1 cellular context compared by ENCODE assay signal in genomic region chr9:36765468-36766341, GRCh38.
TF ChIP-seq lines count a peak whose summit lies in the region.

No MANE protein-coding gene starts in this region.

TF ChIP-seq in GM12878, 131 proteins besides CTCF, POLR2A, EP300 and RAD21 (continued from another document and continues in another):
- no peak for TF ChIP-seq HSF1 (IDR thresholded peaks at IDR 0.05; ENCODE audit: low read depth, low read length)
- TF ChIP-seq CBFB (IDR thresholded peaks at IDR 0.05; ENCODE audit: low read depth), result peak; percentile 67; the same call in 1 of the 2 replicates
- peak in 1 of 2 experiments; percentile 71; a peak in 3 of 4 replicates for TF ChIP-seq BHLHE40 (IDR thresholded peaks at IDR 0.05; ENCODE audit: borderline replicate concordance in 1 of 2, low read depth in 2 of 2, low read length in 1 of 2)
- no peak for TF ChIP-seq ZNF24 (IDR thresholded peaks at IDR 0.05)
- TF ChIP-seq SRF (IDR thresholded peaks at IDR 0.05; ENCODE audit: low read depth in 2 of 2, low read length in 2 of 2), result no peak
- no peak for TF ChIP-seq WRNIP1 (IDR thresholded peaks at IDR 0.05; ENCODE audit: borderline replicate concordance, low read depth, low read length)
- no peak for TF ChIP-seq ZBTB4 (CRISPR knock-in tag; IDR thresholded peaks at IDR 0.05)
- peak; percentile 55; the same call in 1 of the 2 replicates for TF ChIP-seq GABPA (IDR thresholded peaks at IDR 0.05; ENCODE audit: low read depth)
- TF ChIP-seq, protein P1, sequence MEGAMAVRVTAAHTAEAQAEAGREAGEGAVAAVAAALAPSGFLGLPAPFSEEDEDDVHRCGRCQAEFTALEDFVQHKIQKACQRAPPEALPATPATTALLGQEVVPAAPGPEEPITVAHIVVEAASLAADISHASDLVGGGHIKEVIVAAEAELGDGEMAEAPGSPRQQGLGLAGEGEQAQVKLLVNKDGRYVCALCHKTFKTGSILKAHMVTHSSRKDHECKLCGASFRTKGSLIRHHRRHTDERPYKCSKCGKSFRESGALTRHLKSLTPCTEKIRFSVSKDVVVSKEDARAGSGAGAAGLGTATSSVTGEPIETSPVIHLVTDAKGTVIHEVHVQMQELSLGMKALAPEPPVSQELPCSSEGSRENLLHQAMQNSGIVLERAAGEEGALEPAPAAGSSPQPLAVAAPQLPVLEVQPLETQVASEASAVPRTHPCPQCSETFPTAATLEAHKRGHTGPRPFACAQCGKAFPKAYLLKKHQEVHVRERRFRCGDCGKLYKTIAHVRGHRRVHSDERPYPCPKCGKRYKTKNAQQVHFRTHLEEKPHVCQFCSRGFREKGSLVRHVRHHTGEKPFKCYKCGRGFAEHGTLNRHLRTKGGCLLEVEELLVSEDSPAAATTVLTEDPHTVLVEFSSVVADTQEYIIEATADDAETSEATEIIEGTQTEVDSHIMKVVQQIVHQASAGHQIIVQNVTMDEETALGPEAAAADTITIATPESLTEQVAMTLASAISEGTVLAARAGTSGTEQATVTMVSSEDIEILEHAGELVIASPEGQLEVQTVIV (IDR thresholded peaks at IDR 0.05; ENCODE audit: borderline replicate concordance, partially characterized antibody), result no peak
- TF ChIP-seq, protein P2, sequence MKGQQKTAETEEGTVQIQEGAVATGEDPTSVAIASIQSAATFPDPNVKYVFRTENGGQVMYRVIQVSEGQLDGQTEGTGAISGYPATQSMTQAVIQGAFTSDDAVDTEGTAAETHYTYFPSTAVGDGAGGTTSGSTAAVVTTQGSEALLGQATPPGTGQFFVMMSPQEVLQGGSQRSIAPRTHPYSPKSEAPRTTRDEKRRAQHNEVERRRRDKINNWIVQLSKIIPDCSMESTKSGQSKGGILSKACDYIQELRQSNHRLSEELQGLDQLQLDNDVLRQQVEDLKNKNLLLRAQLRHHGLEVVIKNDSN (IDR thresholded peaks at IDR 0.05; ENCODE audit: borderline replicate concordance, extremely low read length, insufficient read depth, low read depth, low read length), result no peak
- no peak for TF ChIP-seq NBN (IDR thresholded peaks at IDR 0.05)
- no peak for TF ChIP-seq NRF1 (conservative IDR thresholded peaks at IDR 0.05; ENCODE audit: low read depth, low read length)
- TF ChIP-seq POLR2AphosphoS5 (IDR thresholded peaks at IDR 0.05; ENCODE audit: low read length), result peak; percentile 56; the same call in 1 of the 2 replicates
- TF ChIP-seq TARDBP (IDR thresholded peaks at IDR 0.05; ENCODE audit: borderline replicate concordance), result no peak; the same call in 1 of the 2 replicates
- TF ChIP-seq ZNF622 (IDR thresholded peaks at IDR 0.05), result no peak
- TF ChIP-seq MYB (IDR thresholded peaks at IDR 0.05; ENCODE audit: borderline replicate concordance, low read depth, low read length), result no peak
- TF ChIP-seq SIN3A (IDR thresholded peaks at IDR 0.05; ENCODE audit: low read depth, low read length), result peak; percentile 48; the same call in 1 of the 2 replicates
- no peak for TF ChIP-seq GATAD2B (conservative IDR thresholded peaks at IDR 0.05; ENCODE audit: low read depth)
- TF ChIP-seq PKNOX1 (IDR thresholded peaks at IDR 0.05), result no peak
- TF ChIP-seq STAT1 (conservative IDR thresholded peaks at IDR 0.05), result no peak
- TF ChIP-seq RELA (IDR thresholded peaks at IDR 0.05; ENCODE audit: borderline replicate concordance, partially characterized antibody), result peak; percentile 47
- TF ChIP-seq, protein P3, sequence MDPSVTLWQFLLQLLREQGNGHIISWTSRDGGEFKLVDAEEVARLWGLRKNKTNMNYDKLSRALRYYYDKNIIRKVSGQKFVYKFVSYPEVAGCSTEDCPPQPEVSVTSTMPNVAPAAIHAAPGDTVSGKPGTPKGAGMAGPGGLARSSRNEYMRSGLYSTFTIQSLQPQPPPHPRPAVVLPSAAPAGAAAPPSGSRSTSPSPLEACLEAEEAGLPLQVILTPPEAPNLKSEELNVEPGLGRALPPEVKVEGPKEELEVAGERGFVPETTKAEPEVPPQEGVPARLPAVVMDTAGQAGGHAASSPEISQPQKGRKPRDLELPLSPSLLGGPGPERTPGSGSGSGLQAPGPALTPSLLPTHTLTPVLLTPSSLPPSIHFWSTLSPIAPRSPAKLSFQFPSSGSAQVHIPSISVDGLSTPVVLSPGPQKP (IDR thresholded peaks at IDR 0.05; ENCODE audit: low read depth, low read length), result no peak
- TF ChIP-seq SPI1 (IDR thresholded peaks at IDR 0.05; ENCODE audit: borderline replicate concordance, insufficient read depth, low read depth, low read length), result peak; percentile 73
- no peak for TF ChIP-seq IRF4 (IDR thresholded peaks at IDR 0.05; ENCODE audit: low read depth, low read length)
- TF ChIP-seq ZNF687 (IDR thresholded peaks at IDR 0.05), result peak; percentile 75
- TF ChIP-seq, protein P4, sequence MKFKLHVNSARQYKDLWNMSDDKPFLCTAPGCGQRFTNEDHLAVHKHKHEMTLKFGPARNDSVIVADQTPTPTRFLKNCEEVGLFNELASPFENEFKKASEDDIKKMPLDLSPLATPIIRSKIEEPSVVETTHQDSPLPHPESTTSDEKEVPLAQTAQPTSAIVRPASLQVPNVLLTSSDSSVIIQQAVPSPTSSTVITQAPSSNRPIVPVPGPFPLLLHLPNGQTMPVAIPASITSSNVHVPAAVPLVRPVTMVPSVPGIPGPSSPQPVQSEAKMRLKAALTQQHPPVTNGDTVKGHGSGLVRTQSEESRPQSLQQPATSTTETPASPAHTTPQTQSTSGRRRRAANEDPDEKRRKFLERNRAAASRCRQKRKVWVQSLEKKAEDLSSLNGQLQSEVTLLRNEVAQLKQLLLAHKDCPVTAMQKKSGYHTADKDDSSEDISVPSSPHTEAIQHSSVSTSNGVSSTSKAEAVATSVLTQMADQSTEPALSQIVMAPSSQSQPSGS (IDR thresholded peaks at IDR 0.05; ENCODE audit: low read length), result no peak
- TF ChIP-seq TCF7 (IDR thresholded peaks at IDR 0.05; ENCODE audit: borderline replicate concordance), result no peak
- TF ChIP-seq SREBF2 (IDR thresholded peaks at IDR 0.05; ENCODE audit: low read length), result no peak
- no peak for TF ChIP-seq ZNF207 (IDR thresholded peaks at IDR 0.05; ENCODE audit: borderline replicate concordance)
- TF ChIP-seq ATF7 (IDR thresholded peaks at IDR 0.05; ENCODE audit: low read depth), result no peak
- TF ChIP-seq EGR1 (IDR thresholded peaks at IDR 0.05; ENCODE audit: borderline replicate concordance in 1 of 2, low read depth in 2 of 2, low read length in 2 of 2), result peak in 1 of 2 experiments; percentile 69; a peak in 1 of 3 replicates
- no peak; the same call in none of the 2 replicates for TF ChIP-seq IKZF1 (conservative IDR thresholded peaks at IDR 0.05)
- no peak for TF ChIP-seq SMAD5 (IDR thresholded peaks at IDR 0.05; ENCODE audit: low read depth)
- peak; percentile 32; the same call in 1 of the 2 replicates for TF ChIP-seq RB1 (IDR thresholded peaks at IDR 0.05; ENCODE audit: borderline replicate concordance)
- TF ChIP-seq CBX5 (IDR thresholded peaks at IDR 0.05; ENCODE audit: low read depth), result peak; percentile 67; the same call in 1 of the 2 replicates
- TF ChIP-seq RFX5 (IDR thresholded peaks at IDR 0.05; ENCODE audit: low read depth, low read length), result peak; percentile 16; the same call in 1 of the 2 replicates
- TF ChIP-seq FOXM1 (IDR thresholded peaks at IDR 0.05; ENCODE audit: low read depth, low read length), result no peak
- TF ChIP-seq BMI1 (IDR thresholded peaks at IDR 0.05; ENCODE audit: borderline replicate concordance), result no peak
- no peak for TF ChIP-seq ZNF384 (IDR thresholded peaks at IDR 0.05; ENCODE audit: borderline replicate concordance, low read depth, low read length)
- TF ChIP-seq YY1 (IDR thresholded peaks at IDR 0.05; ENCODE audit: low read depth, low read length), result no peak
- TF ChIP-seq TBL1XR1 (IDR thresholded peaks at IDR 0.05; ENCODE audit: low read depth, low read length), result no peak
- TF ChIP-seq TAF1 (IDR thresholded peaks at IDR 0.05; ENCODE audit: borderline replicate concordance, low read depth, low read length), result peak; percentile 56; the same call in 1 of the 2 replicates
- peak; percentile 51; the same call in 1 of the 2 replicates for TF ChIP-seq NKRF (conservative IDR thresholded peaks at IDR 0.05)
